Comparison of ENCODE assay signal across 11 cellular contexts in genomic region chr1:232557096-232557495, GRCh38.
"Had no signal": no experiment of that assay in that cellular context is flagged by ENCODE, and none has a peak within 500 bp of the region (broad histone marks: within the 10 kb centered on the region; RNA-seq: fewer than 3 reads in every experiment).

No MANE protein-coding gene starts in this region.

- H3K4me3 Mint-ChIP-seq: activated CD4-positive, alpha-beta T cell treated with anti-CD3 and anti-CD28 coated beads, Interleukin-2, amount 10 ng/mL, durations not matched to agents 7 days and 5 days; activated naive CD4-positive, alpha-beta T cell treated with anti-CD3 and anti-CD28 coated beads, Interleukin-2, amount 10 ng/mL, durations not matched to agents 7 days and 5 days had no signal

- H3K36me3 ChIP-seq: adrenal gland, gastrocnemius medialis, thyroid gland had no signal

- H3K27ac ChIP-seq: adrenal gland, body of pancreas, gastrocnemius medialis, thyroid gland had no signal

- DNase-seq: activated CD4-positive, alpha-beta T cell treated with anti-CD3 and anti-CD28 coated beads, Interleukin-2, amount 10 ng/mL, durations not matched to agents 7 days and 5 days; activated CD4-positive, CD25-positive, alpha-beta regulatory T cell; activated CD8-positive, alpha-beta memory T cell treated with anti-CD3 and anti-CD28 coated beads for 24 hours; activated naive CD4-positive, alpha-beta T cell treated with anti-CD3 and anti-CD28 coated beads, Interleukin-2, amount 10 ng/mL, durations not matched to agents 7 days and 5 days; adrenal gland; body of pancreas; gastrocnemius medialis; hippocampal formation; kidney glomerular epithelial cell; thyroid gland had no signal

- H3K4me3 ChIP-seq: adrenal gland, body of pancreas, gastrocnemius medialis, lung, thyroid gland had no signal

- H3K27me3 ChIP-seq: adrenal gland, body of pancreas, gastrocnemius medialis, thyroid gland had no signal

- ATAC-seq: body of pancreas, gastrocnemius medialis had no signal

- H3K9me3 Mint-ChIP-seq: activated CD4-positive, alpha-beta T cell treated with anti-CD3 and anti-CD28 coated beads, Interleukin-2, amount 10 ng/mL, durations not matched to agents 7 days and 5 days; activated naive CD4-positive, alpha-beta T cell treated with anti-CD3 and anti-CD28 coated beads, Interleukin-2, amount 10 ng/mL, durations not matched to agents 7 days and 5 days had no signal

- H3K36me3 Mint-ChIP-seq: activated naive CD4-positive, alpha-beta T cell treated with anti-CD3 and anti-CD28 coated beads, Interleukin-2, amount 10 ng/mL, durations not matched to agents 7 days and 5 days had no signal

- H3K9me3 ChIP-seq: adrenal gland, body of pancreas, gastrocnemius medialis, thyroid gland had no signal

- H3K27ac Mint-ChIP-seq: activated CD4-positive, alpha-beta T cell treated with anti-CD3 and anti-CD28 coated beads, Interleukin-2, amount 10 ng/mL, durations not matched to agents 7 days and 5 days; activated naive CD4-positive, alpha-beta T cell treated with anti-CD3 and anti-CD28 coated beads, Interleukin-2, amount 10 ng/mL, durations not matched to agents 7 days and 5 days had no signal
